In genomic region chr2:4340536-4340935, GRCh38 we compare ENCODE assay signal across 1 cellular context.
TF ChIP-seq lines count a peak whose summit lies in the region.

No MANE protein-coding gene starts in this region.

TF ChIP-seq in GM23338, 12 proteins besides CTCF, POLR2A, EP300 and RAD21 (continued from another document):
- TF ChIP-seq, protein P1, sequence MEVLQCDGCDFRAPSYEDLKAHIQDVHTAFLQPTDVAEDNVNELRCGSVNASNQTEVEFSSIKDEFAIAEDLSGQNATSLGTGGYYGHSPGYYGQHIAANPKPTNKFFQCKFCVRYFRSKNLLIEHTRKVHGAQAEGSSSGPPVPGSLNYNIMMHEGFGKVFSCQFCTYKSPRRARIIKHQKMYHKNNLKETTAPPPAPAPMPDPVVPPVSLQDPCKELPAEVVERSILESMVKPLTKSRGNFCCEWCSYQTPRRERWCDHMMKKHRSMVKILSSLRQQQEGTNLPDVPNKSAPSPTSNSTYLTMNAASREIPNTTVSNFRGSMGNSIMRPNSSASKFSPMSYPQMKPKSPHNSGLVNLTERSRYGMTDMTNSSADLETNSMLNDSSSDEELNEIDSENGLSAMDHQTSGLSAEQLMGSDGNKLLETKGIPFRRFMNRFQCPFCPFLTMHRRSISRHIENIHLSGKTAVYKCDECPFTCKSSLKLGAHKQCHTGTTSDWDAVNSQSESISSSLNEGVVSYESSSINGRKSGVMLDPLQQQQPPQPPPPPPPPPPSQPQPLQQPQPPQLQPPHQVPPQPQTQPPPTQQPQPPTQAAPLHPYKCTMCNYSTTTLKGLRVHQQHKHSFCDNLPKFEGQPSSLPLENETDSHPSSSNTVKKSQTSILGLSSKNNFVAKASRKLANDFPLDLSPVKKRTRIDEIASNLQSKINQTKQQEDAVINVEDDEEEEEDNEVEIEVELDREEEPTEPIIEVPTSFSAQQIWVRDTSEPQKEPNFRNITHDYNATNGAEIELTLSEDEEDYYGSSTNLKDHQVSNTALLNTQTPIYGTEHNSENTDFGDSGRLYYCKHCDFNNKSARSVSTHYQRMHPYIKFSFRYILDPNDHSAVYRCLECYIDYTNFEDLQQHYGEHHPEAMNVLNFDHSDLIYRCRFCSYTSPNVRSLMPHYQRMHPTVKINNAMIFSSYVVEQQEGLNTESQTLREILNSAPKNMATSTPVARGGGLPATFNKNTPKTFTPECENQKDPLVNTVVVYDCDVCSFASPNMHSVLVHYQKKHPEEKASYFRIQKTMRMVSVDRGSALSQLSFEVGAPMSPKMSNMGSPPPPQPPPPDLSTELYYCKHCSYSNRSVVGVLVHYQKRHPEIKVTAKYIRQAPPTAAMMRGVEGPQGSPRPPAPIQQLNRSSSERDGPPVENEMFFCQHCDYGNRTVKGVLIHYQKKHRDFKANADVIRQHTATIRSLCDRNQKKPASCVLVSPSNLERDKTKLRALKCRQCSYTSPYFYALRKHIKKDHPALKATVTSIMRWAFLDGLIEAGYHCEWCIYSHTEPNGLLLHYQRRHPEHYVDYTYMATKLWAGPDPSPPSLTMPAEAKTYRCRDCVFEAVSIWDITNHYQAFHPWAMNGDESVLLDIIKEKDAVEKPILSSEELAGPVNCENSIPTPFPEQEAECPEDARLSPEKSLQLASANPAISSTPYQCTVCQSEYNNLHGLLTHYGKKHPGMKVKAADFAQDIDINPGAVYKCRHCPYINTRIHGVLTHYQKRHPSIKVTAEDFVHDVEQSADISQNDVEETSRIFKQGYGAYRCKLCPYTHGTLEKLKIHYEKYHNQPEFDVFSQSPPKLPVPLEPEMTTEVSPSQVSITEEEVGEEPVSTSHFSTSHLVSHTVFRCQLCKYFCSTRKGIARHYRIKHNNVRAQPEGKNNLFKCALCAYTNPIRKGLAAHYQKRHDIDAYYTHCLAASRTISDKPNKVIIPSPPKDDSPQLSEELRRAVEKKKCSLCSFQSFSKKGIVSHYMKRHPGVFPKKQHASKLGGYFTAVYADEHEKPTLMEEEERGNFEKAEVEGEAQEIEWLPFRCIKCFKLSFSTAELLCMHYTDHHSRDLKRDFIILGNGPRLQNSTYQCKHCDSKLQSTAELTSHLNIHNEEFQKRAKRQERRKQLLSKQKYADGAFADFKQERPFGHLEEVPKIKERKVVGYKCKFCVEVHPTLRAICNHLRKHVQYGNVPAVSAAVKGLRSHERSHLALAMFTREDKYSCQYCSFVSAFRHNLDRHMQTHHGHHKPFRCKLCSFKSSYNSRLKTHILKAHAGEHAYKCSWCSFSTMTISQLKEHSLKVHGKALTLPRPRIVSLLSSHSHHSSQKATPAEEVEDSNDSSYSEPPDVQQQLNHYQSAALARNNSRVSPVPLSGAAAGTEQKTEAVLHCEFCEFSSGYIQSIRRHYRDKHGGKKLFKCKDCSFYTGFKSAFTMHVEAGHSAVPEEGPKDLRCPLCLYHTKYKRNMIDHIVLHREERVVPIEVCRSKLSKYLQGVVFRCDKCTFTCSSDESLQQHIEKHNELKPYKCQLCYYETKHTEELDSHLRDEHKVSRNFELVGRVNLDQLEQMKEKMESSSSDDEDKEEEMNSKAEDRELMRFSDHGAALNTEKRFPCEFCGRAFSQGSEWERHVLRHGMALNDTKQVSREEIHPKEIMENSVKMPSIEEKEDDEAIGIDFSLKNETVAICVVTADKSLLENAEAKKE (CRISPR knock-in tag; IDR thresholded peaks at IDR 0.05), result no peak
